ENCODE assay signal across 10 cellular contexts in genomic region chr11:63602842-63603518, GRCh38. TPM values are rescaled to one million over a fixed set of nuclear protein-coding genes. Genes with fewer than 3 reads are reported as not detected.
A peak's percentile ranks its signal among the peaks of the same experiment; 100 is the strongest.
DNase-seq lines count a peak whose midpoint lies in the region; ATAC-seq and TF ChIP-seq lines count a peak whose summit lies in the region.
"Not testable (repeated sequence)": the region's sequence is repeated elsewhere in the genome, so short reads cannot be mapped to it uniquely, and the experiment has no call there.
"Had no signal": no experiment of that assay in that cellular context is flagged by ENCODE, and none has a peak within 500 bp of the region (broad histone marks: within the 10 kb centered on the region; RNA-seq: fewer than 3 reads in every experiment).

No MANE protein-coding gene starts in this region.

- not testable (repeated sequence) for H3K9me3 Mint-ChIP-seq in HFFc6; effector memory CD8-positive, alpha-beta T cell

- not testable (repeated sequence) for H3K36me3 ChIP-seq in ascending aorta; mucosa of descending colon (ENCODE audit: low read depth)

- H3K9me3 ChIP-seq in ascending aorta, mucosa of descending colon: not testable (repeated sequence)

- H3K27me3 ChIP-seq in ascending aorta = not testable (repeated sequence)

- peaks cover 37% of the 10 kb centered on the region for H3K4me1 Mint-ChIP-seq in HFFc6 (ENCODE audit: low read depth)
- peaks cover 8 to 17% of the 10 kb centered on the region in 2 donors for H3K4me1 Mint-ChIP-seq in effector memory CD8-positive, alpha-beta T cell (ENCODE audit: low read depth in 2 of 2)

- in situ Hi-C loops in SK-MEL-5 (cut with HindIII; ENCODE audit: low pct_unique_long_range_greater_than_20kb, low sequenced_read_pairs) = not testable (repeated sequence)

- DNase-seq in HFFc6; ascending aorta (ENCODE audit: low spot score in 2 of 2); effector memory CD8-positive, alpha-beta T cell; left ventricle myocardium superior; mucosa of descending colon: not testable (repeated sequence)
- DNase-seq in SK-MEL-5 (ENCODE audit: low read depth, low spot score) = peak; percentile 86
- DNase-seq in putamen (ENCODE audit: low spot score) = peak; percentile 95

- H3K4me1 ChIP-seq in ascending aorta = peaks cover 3 to 19% of the 10 kb centered on the region in 2 donors
- not testable (repeated sequence) for H3K4me1 ChIP-seq in mucosa of descending colon (ENCODE audit: low read depth)

- peak overlapping the region; percentile 5; the same call in 1 of the 2 replicates for H3K27ac Mint-ChIP-seq in HFFc6
- H3K27ac Mint-ChIP-seq in effector memory CD8-positive, alpha-beta T cell = peak overlapping the region; percentile 16 to 71

- H3K4me3 Mint-ChIP-seq in HFFc6; effector memory CD8-positive, alpha-beta T cell: not testable (repeated sequence)

- not testable (repeated sequence) for H3K4me3 ChIP-seq in ascending aorta, mucosa of descending colon

- not testable (repeated sequence) for H3K27me3 Mint-ChIP-seq in HFFc6 (ENCODE audit: insufficient read depth); effector memory CD8-positive, alpha-beta T cell

- not testable (repeated sequence) for H3K36me3 Mint-ChIP-seq in HFFc6 (ENCODE audit: low read depth)
- peaks cover 13% of the 10 kb centered on the region for H3K36me3 Mint-ChIP-seq in effector memory CD8-positive, alpha-beta T cell (ENCODE audit: insufficient read depth)

- intact Hi-C loops in ascending aorta (cut with DNase I); left ventricle myocardium superior (cut with micrococcal nuclease); mucosa of descending colon (cut with DNase I, micrococcal nuclease): not testable (repeated sequence)

- not testable (repeated sequence) for TF ChIP-seq CTCF in HFFc6 (IDR thresholded peaks at IDR 0.05); ascending aorta (IDR thresholded peaks at IDR 0.05); mucosa of descending colon (IDR thresholded peaks at IDR 0.05)

- not testable (repeated sequence) for ATAC-seq in effector memory CD8-positive, alpha-beta T cell (replicated peaks)
- peak; percentile 48 for ATAC-seq in left ventricle myocardium superior
- ATAC-seq in mucosa of descending colon = peak; percentile 29

- peak overlapping the region; percentile 41 to 42 for H3K27ac ChIP-seq in ascending aorta

RNA-seq across cellular contexts. Expression of gene PLAAT3, which starts 11.3 kb away (rescaled TPM):
- total RNA-seq in HFFc6 (2021; fragmentation: NEBNext Ultra II Directional; extraction: Animal tissue kit (Norgen Biotek cat#: 25700)) = 10 to 100 TPM in 1 of 6 experiments, 1 to 10 TPM in 5; 8.0 to 11.2 (median 8.6) TPM
- 3.5 and 4.6 TPM in 2 replicates for total RNA-seq in SK-MEL-5 (2014; rRNA removed; shearing (Covaris generic))
- polyA plus RNA-seq in SK-MEL-5 (2015; cell fraction: cytosol; rRNA removed) = 8.6 and 9.8 TPM in 2 replicates
- polyA plus RNA-seq in SK-MEL-5 (2015; cell fraction: nucleus; rRNA removed) = 2.1 and 2.6 TPM in 2 replicates
- 21.1 TPM for total RNA-seq in ascending aorta
- 149 TPM for total RNA-seq in left ventricle myocardium superior
- total RNA-seq in mucosa of descending colon = 10 to 100 TPM; 15.1 to 58.5 (median 26.7) TPM

RNA-seq across cellular contexts. Expression of gene PLAAT2, which starts 39.8 kb away (rescaled TPM):
- total RNA-seq in HFFc6 (2021; fragmentation: NEBNext Ultra II Directional; extraction: Animal tissue kit (Norgen Biotek cat#: 25700)) = not detected
- total RNA-seq in SK-MEL-5 (2014; rRNA removed; shearing (Covaris generic)) = not detected in 2 replicates
- not detected in 2 replicates for polyA plus RNA-seq in SK-MEL-5 (2015; cell fraction: cytosol; rRNA removed)
- polyA plus RNA-seq in SK-MEL-5 (2015; cell fraction: nucleus; rRNA removed) = 0.75 TPM in 1 of 2 replicates, not detected in the other
- total RNA-seq in ascending aorta (not detected), left ventricle myocardium superior (not detected), mucosa of descending colon (100 to 1,000 TPM in 1 of 3 donors, 10 to 100 TPM in 2; 44.3 to 238 (median 62.8) TPM)
- total RNA-seq: aorta, fibroblast of lung, lung microvascular endothelial cell had no signal
- polyA plus RNA-seq: fibroblast of lung had no signal

Comparison
In these comparisons a context has a peak if more than half of its experiments do, and no peak if none do; other contexts are left out.
1. RNA of gene PLAAT2, which starts 39.8 kb away (total RNA-seq): 44.3 to 238 TPM in mucosa of descending colon; not detected in left ventricle myocardium superior (single experiment), not detected in HFFc6, not detected in SK-MEL-5 and not detected in ascending aorta (single experiment); every median in the first group is over 10 times any median in the second.